In genomic region chr16:23434380-23434779, GRCh38 we compare ENCODE assay signal across 8 cellular contexts. TPM values are rescaled to one million over a fixed set of nuclear protein-coding genes. Genes with fewer than 3 reads are reported as not detected.
DNase-seq lines count a peak whose midpoint lies in the region; ATAC-seq and TF ChIP-seq lines count a peak whose summit lies in the region.

No MANE protein-coding gene starts in this region.

- no peak overlapping the region for H3K27ac Mint-ChIP-seq in activated CD8-positive, alpha-beta T cell treated with anti-CD3 and anti-CD28 coated beads for 36 hours

- H3K9me3 Mint-ChIP-seq in activated CD8-positive, alpha-beta T cell treated with anti-CD3 and anti-CD28 coated beads for 36 hours: no peaks in the 10 kb centered on the region

- H3K36me3 Mint-ChIP-seq in activated CD8-positive, alpha-beta T cell treated with anti-CD3 and anti-CD28 coated beads for 36 hours (ENCODE audit: low read depth): peaks cover 16% of the 10 kb centered on the region

- no peak for TF ChIP-seq POLR2A in gastrocnemius medialis (IDR thresholded peaks at IDR 0.05)

- intact Hi-C loops in activated CD8-positive, alpha-beta T cell treated with anti-CD3 and anti-CD28 coated beads for 36 hours (cut with micrococcal nuclease): loop anchor here (5.0 kb wide), 1 partner anchor 252 kb away; the partner anchor contains the start of gene SCNN1G
- intact Hi-C loops in left ventricle myocardium inferior (cut with micrococcal nuclease) (loop anchor here (2.0 kb wide), 1 partner anchor 254 kb away; no protein-coding TSS in a partner anchor), gastrocnemius medialis (cut with DNase I; ENCODE audit: low total_unique reads) (loop anchor here (1.0 to 5.0 kb wide), 4 partner anchors 86 to 537 kb away; partner anchors contain the start of genes SCNN1B and SCNN1G)

- no peak overlapping the region for H3K4me3 Mint-ChIP-seq in activated CD8-positive, alpha-beta T cell treated with anti-CD3 and anti-CD28 coated beads for 36 hours

- H3K4me3 ChIP-seq in left ventricle myocardium inferior: no peak overlapping the region
- H3K4me3 ChIP-seq in gastrocnemius medialis: no peak overlapping the region

- peaks cover 2% of the 10 kb centered on the region for H3K4me1 Mint-ChIP-seq in activated CD8-positive, alpha-beta T cell treated with anti-CD3 and anti-CD28 coated beads for 36 hours (ENCODE audit: low read depth)

- in situ Hi-C loops in gastrocnemius medialis (cut with MboI; ENCODE audit: low sequenced_read_pairs in 4 of 4): no loop called here

- TF ChIP-seq CTCF in GM20000 (IDR thresholded peaks at IDR 0.05; ENCODE audit: extremely low read depth, missing control alignments) (peak; percentile 83), left ventricle myocardium inferior (IDR thresholded peaks at IDR 0.05; ENCODE audit: borderline replicate concordance) (peak; percentile 90), gastrocnemius medialis (IDR thresholded peaks at IDR 0.05 in 4 of 5, conservative IDR thresholded peaks at IDR 0.05 in 1 of 5) (peak; percentile 82 to 90 (median 84))
- peak; percentile 85 for TF ChIP-seq CTCF in activated CD8-positive, alpha-beta T cell treated with anti-CD3 and anti-CD28 coated beads for 36 hours (IDR thresholded peaks at IDR 0.05)

- no peaks in the 10 kb centered on the region for H3K27me3 ChIP-seq in left ventricle myocardium inferior (ENCODE audit: low read depth)
- H3K27me3 ChIP-seq in gastrocnemius medialis: no peaks in the 10 kb centered on the region

- DNase-seq in COLO829 (ENCODE audit: low spot score) (peak; percentile 76), GM20000 (ENCODE audit: low spot score) (peak; percentile 76), NCI-H2196 treated with DMSO at 0.1 percent for 48 hours (lab: John Stamatoyannopoulos, UW; ENCODE audit: unreplicated experiment) (peak; percentile 82), left ventricle myocardium inferior (no peak), gastrocnemius medialis (peak in 1 of 2 donors; percentile 20), ureter (ENCODE audit: low spot score) (no peak)
- peak; percentile 15 for DNase-seq in activated CD8-positive, alpha-beta T cell treated with anti-CD3 and anti-CD28 coated beads for 36 hours

- H3K9me3 ChIP-seq in left ventricle myocardium inferior (replicated peaks): no peaks in the 10 kb centered on the region
- H3K9me3 ChIP-seq in gastrocnemius medialis: no peaks in the 10 kb centered on the region

- CTCF ChIA-PET in activated CD8-positive, alpha-beta T cell treated with anti-CD3 and anti-CD28 coated beads for 36 hours (lab: Charles Lee): interaction anchor here (0.7 to 7.0 kb wide), 37 partner anchors 9 to 535 kb away, joined by 3 to 113 read pairs (median 4); partner anchors contain the start of genes COG7, NDUFAB1 and SCNN1G

- POLR2A ChIA-PET in activated CD8-positive, alpha-beta T cell treated with anti-CD3 and anti-CD28 coated beads for 36 hours (lab: Charles Lee): interaction anchor here (0.6 to 0.8 kb wide), 2 partner anchors 18 to 257 kb away, joined by 3 to 4 read pairs; no protein-coding TSS in a partner anchor

- no peak for ATAC-seq in activated CD8-positive, alpha-beta T cell treated with anti-CD3 and anti-CD28 coated beads for 36 hours
- ATAC-seq in gastrocnemius medialis (peak; percentile 47 to 70), GM21529 (IDR thresholded peaks at IDR 0.05; ENCODE audit: unreplicated experiment) (no peak)

- H3K27me3 Mint-ChIP-seq in activated CD8-positive, alpha-beta T cell treated with anti-CD3 and anti-CD28 coated beads for 36 hours: no peaks in the 10 kb centered on the region

- H3K27ac ChIP-seq in left ventricle myocardium inferior (replicated peaks): no peak overlapping the region
- no peak overlapping the region for H3K27ac ChIP-seq in gastrocnemius medialis

- peaks cover 66% of the 10 kb centered on the region for H3K36me3 ChIP-seq in left ventricle myocardium inferior
- H3K36me3 ChIP-seq in gastrocnemius medialis: peaks cover 0 to 51% of the 10 kb centered on the region in 2 donors

- H3K4me1 ChIP-seq in left ventricle myocardium inferior (no peaks in the 10 kb centered on the region), gastrocnemius medialis (peaks cover 0 to 5% of the 10 kb centered on the region in 2 donors)

RNA-seq across cellular contexts. Expression of gene COG7, which starts 18.6 kb away (rescaled TPM):
- total RNA-seq in activated CD8-positive, alpha-beta T cell treated with anti-CD3 and anti-CD28 coated beads for 36 hours: 10 to 100 TPM; 16.4 to 16.7 TPM
- total RNA-seq in left ventricle myocardium inferior (11.7 TPM), gastrocnemius medialis (10 to 100 TPM in 1 of 4 donors, 1 to 10 TPM in 3; 6.6 to 12.9 (median 7.1) TPM), ureter (45.6 TPM)

Comparison
In these comparisons a context has a peak if more than half of its experiments do, and no peak if none do; other contexts are left out.
1. DNase-seq: peak in COLO829 (single experiment), GM20000 (single experiment), NCI-H2196 treated with DMSO at 0.1 percent for 48 hours (single experiment) and activated CD8-positive, alpha-beta T cell treated with anti-CD3 and anti-CD28 coated beads for 36 hours (single experiment); none in left ventricle myocardium inferior (single experiment) and ureter (single experiment).
2. ATAC-seq: peak in gastrocnemius medialis (2 of 2); none in activated CD8-positive, alpha-beta T cell treated with anti-CD3 and anti-CD28 coated beads for 36 hours (single experiment) and GM21529 (single experiment).
3. Peak in every context shown above with its lines, with median percentiles within 50 percentile points of each other: CTCF ChIP-seq.